In genomic region chr3:73635254-73635653, GRCh38 we compare ENCODE assay signal across 40 cellular contexts. TPM values are rescaled to one million over a fixed set of nuclear protein-coding genes. Genes with fewer than 3 reads are reported as not detected.
"Had no signal": no experiment of that assay in that cellular context is flagged by ENCODE, and none has a peak within 500 bp of the region (broad histone marks: within the 10 kb centered on the region; RNA-seq: fewer than 3 reads in every experiment).

No MANE protein-coding gene starts in this region.

- H3K27me3 ChIP-seq: ascending aorta, cardiac muscle cell had no signal

- H3K27ac ChIP-seq: ascending aorta, cardiac muscle cell, WERI-Rb-1 had no signal

- FAIRE-seq: bronchial epithelial cell, TTC549 had no signal

- H3K4me1 Mint-ChIP-seq: activated CD4-positive, alpha-beta memory T cell treated with anti-CD3 and anti-CD28 coated beads, Interleukin-2, amount 10 ng/mL, durations not matched to agents 7 days and 5 days; activated CD4-positive, alpha-beta T cell treated with anti-CD3 and anti-CD28 coated beads for 36 hours; activated CD4-positive, alpha-beta T cell treated with anti-CD3 and anti-CD28 coated beads, Interleukin-2, amount 10 ng/mL, durations not matched to agents 7 days and 5 days; activated CD8-positive, alpha-beta memory T cell treated with anti-CD3 and anti-CD28 coated beads, Interleukin-2, amount 10 ng/mL, durations not matched to agents 7 days and 5 days; activated naive CD4-positive, alpha-beta T cell treated with anti-CD3 and anti-CD28 coated beads, Interleukin-2, amount 10 ng/mL, durations not matched to agents 7 days and 5 days; activated naive CD4-positive, alpha-beta T cell treated with anti-CD3 and anti-CD28 coated beads, Interleukin-2, amount 50 U/mL, for 24 hours; activated naive CD8-positive, alpha-beta T cell treated with anti-CD3 and anti-CD28 coated beads, Interleukin-2, amount 10 ng/mL, durations not matched to agents 7 days and 5 days; activated naive CD8-positive, alpha-beta T cell treated with anti-CD3 and anti-CD28 coated beads, Interleukin-2, amount 50 U/mL, for 24 hours; central memory CD8-positive, alpha-beta T cell had no signal

- H3K4me3 ChIP-seq: ascending aorta, cardiac muscle cell had no signal

- H3K9me3 ChIP-seq: ascending aorta had no signal

- H3K36me3 Mint-ChIP-seq: activated CD8-positive, alpha-beta memory T cell treated with anti-CD3 and anti-CD28 coated beads, Interleukin-2, amount 10 ng/mL, durations not matched to agents 7 days and 5 days; activated naive CD4-positive, alpha-beta T cell treated with anti-CD3 and anti-CD28 coated beads, Interleukin-2, amount 10 ng/mL, durations not matched to agents 7 days and 5 days; activated naive CD4-positive, alpha-beta T cell treated with anti-CD3 and anti-CD28 coated beads, Interleukin-2, amount 50 U/mL, for 24 hours; activated naive CD8-positive, alpha-beta T cell; activated naive CD8-positive, alpha-beta T cell treated with anti-CD3 and anti-CD28 coated beads, Interleukin-2, amount 10 ng/mL, durations not matched to agents 7 days and 5 days; brain; WTC11 had no signal

- H3K4me1 ChIP-seq: ascending aorta had no signal

- H3K36me3 ChIP-seq: ascending aorta, cardiac muscle cell, WERI-Rb-1 had no signal

- ATAC-seq: activated CD4-positive, alpha-beta T cell treated with anti-CD3 and anti-CD28 coated beads for 36 hours; activated CD4-positive, CD25-positive, alpha-beta regulatory T cell treated with anti-CD3 and anti-CD28 coated beads, Interleukin-2, amount 50 U/mL, for 24 hours; activated CD8-positive, alpha-beta memory T cell treated with anti-CD3 and anti-CD28 coated beads, Interleukin-2, amount 10 ng/mL, durations not matched to agents 7 days and 5 days; activated CD8-positive, alpha-beta T cell treated with anti-CD3 and anti-CD28 coated beads, Interleukin-2, amount 10 ng/mL, durations not matched to agents 7 days and 5 days; activated naive CD8-positive, alpha-beta T cell treated with anti-CD3 and anti-CD28 coated beads, Interleukin-2, amount 50 U/mL, for 24 hours had no signal

- H3K27me3 Mint-ChIP-seq: activated CD4-positive, alpha-beta memory T cell treated with anti-CD3 and anti-CD28 coated beads, Interleukin-2, amount 10 ng/mL, durations not matched to agents 7 days and 5 days; activated CD4-positive, alpha-beta T cell treated with anti-CD3 and anti-CD28 coated beads for 36 hours; activated CD4-positive, alpha-beta T cell treated with anti-CD3 and anti-CD28 coated beads, Interleukin-2, amount 10 ng/mL, durations not matched to agents 7 days and 5 days; activated CD8-positive, alpha-beta memory T cell treated with anti-CD3 and anti-CD28 coated beads, Interleukin-2, amount 10 ng/mL, durations not matched to agents 7 days and 5 days; activated naive CD4-positive, alpha-beta T cell treated with anti-CD3 and anti-CD28 coated beads, Interleukin-2, amount 10 ng/mL, durations not matched to agents 7 days and 5 days; activated naive CD4-positive, alpha-beta T cell treated with anti-CD3 and anti-CD28 coated beads, Interleukin-2, amount 50 U/mL, for 24 hours; activated naive CD8-positive, alpha-beta T cell; activated naive CD8-positive, alpha-beta T cell treated with anti-CD3 and anti-CD28 coated beads, Interleukin-2, amount 10 ng/mL, durations not matched to agents 7 days and 5 days; activated naive CD8-positive, alpha-beta T cell treated with anti-CD3 and anti-CD28 coated beads, Interleukin-2, amount 50 U/mL, for 24 hours; activated T-cell treated with anti-CD3 and anti-CD28 coated beads, Interleukin-2, amount 50 U/mL, for 24 hours; brain; central memory CD8-positive, alpha-beta T cell had no signal

- H3K4me3 Mint-ChIP-seq: activated CD4-positive, alpha-beta memory T cell treated with anti-CD3 and anti-CD28 coated beads, Interleukin-2, amount 10 ng/mL, durations not matched to agents 7 days and 5 days; activated CD4-positive, alpha-beta T cell treated with anti-CD3 and anti-CD28 coated beads for 36 hours; activated CD4-positive, alpha-beta T cell treated with anti-CD3 and anti-CD28 coated beads, Interleukin-2, amount 10 ng/mL, durations not matched to agents 7 days and 5 days; activated CD8-positive, alpha-beta memory T cell treated with anti-CD3 and anti-CD28 coated beads, Interleukin-2, amount 10 ng/mL, durations not matched to agents 7 days and 5 days; activated CD8-positive, alpha-beta T cell treated with anti-CD3 and anti-CD28 coated beads, Interleukin-2, amount 10 ng/mL, durations not matched to agents 7 days and 5 days; activated naive CD4-positive, alpha-beta T cell treated with anti-CD3 and anti-CD28 coated beads, Interleukin-2, amount 10 ng/mL, durations not matched to agents 7 days and 5 days; activated naive CD4-positive, alpha-beta T cell treated with anti-CD3 and anti-CD28 coated beads, Interleukin-2, amount 50 U/mL, for 24 hours; activated naive CD8-positive, alpha-beta T cell; activated naive CD8-positive, alpha-beta T cell treated with anti-CD3 and anti-CD28 coated beads, Interleukin-2, amount 10 ng/mL, durations not matched to agents 7 days and 5 days; activated naive CD8-positive, alpha-beta T cell treated with anti-CD3 and anti-CD28 coated beads, Interleukin-2, amount 50 U/mL, for 24 hours; activated T-cell treated with anti-CD3 and anti-CD28 coated beads, Interleukin-2, amount 50 U/mL, for 24 hours; brain; central memory CD8-positive, alpha-beta T cell; T-helper 1 cell treated with Interleukin-12 subunit alpha and Interleukin-12 subunit beta and Interleukin-4 antibody, amounts not matched to agents 30 μg/mL and 1 μg/mL, for 36 hours; T-helper 2 cell treated with Interferon-gamma antibody and Interleukin-4, amounts not matched to agents 5 μg/mL and 100 μg/mL, for 36 hours; WTC11 had no signal

- H3K27ac Mint-ChIP-seq: activated CD4-positive, alpha-beta memory T cell treated with anti-CD3 and anti-CD28 coated beads, Interleukin-2, amount 10 ng/mL, durations not matched to agents 7 days and 5 days; activated CD4-positive, alpha-beta T cell treated with anti-CD3 and anti-CD28 coated beads for 36 hours; activated CD4-positive, alpha-beta T cell treated with anti-CD3 and anti-CD28 coated beads, Interleukin-2, amount 10 ng/mL, durations not matched to agents 7 days and 5 days; activated CD8-positive, alpha-beta memory T cell treated with anti-CD3 and anti-CD28 coated beads, Interleukin-2, amount 10 ng/mL, durations not matched to agents 7 days and 5 days; activated CD8-positive, alpha-beta T cell treated with anti-CD3 and anti-CD28 coated beads, Interleukin-2, amount 10 ng/mL, durations not matched to agents 7 days and 5 days; activated naive CD4-positive, alpha-beta T cell treated with anti-CD3 and anti-CD28 coated beads, Interleukin-2, amount 10 ng/mL, durations not matched to agents 7 days and 5 days; activated naive CD4-positive, alpha-beta T cell treated with anti-CD3 and anti-CD28 coated beads, Interleukin-2, amount 50 U/mL, for 24 hours; activated naive CD8-positive, alpha-beta T cell; activated naive CD8-positive, alpha-beta T cell treated with anti-CD3 and anti-CD28 coated beads, Interleukin-2, amount 10 ng/mL, durations not matched to agents 7 days and 5 days; activated naive CD8-positive, alpha-beta T cell treated with anti-CD3 and anti-CD28 coated beads, Interleukin-2, amount 50 U/mL, for 24 hours; activated T-cell treated with anti-CD3 and anti-CD28 coated beads, Interleukin-2, amount 50 U/mL, for 24 hours; activated T-helper 2 cell treated with anti-CD3 and anti-CD28 coated beads, Interferon-gamma antibody, Interleukin-2, Interleukin-4, amounts not matched to agents 10 μg/mL and 5 μg/mL and 100 μg/mL, durations not matched to agents 14 hours and 24 hours and 36 hours; T-helper 1 cell treated with Interleukin-12 subunit alpha and Interleukin-12 subunit beta and Interleukin-4 antibody, amounts not matched to agents 30 μg/mL and 1 μg/mL, for 36 hours; T-helper 2 cell treated with Interferon-gamma antibody and Interleukin-4, amounts not matched to agents 5 μg/mL and 100 μg/mL, for 36 hours had no signal

- DNase-seq: activated CD4-positive, alpha-beta memory T cell treated with anti-CD3 and anti-CD28 coated beads, Interleukin-2, amount 10 ng/mL, durations not matched to agents 7 days and 5 days; activated CD4-positive, alpha-beta T cell treated with anti-CD3 and anti-CD28 coated beads for 1 hour; activated CD4-positive, alpha-beta T cell treated with anti-CD3 and anti-CD28 coated beads for 36 hours; activated CD4-positive, alpha-beta T cell treated with anti-CD3 and anti-CD28 coated beads for 48 hours; activated CD4-positive, alpha-beta T cell treated with anti-CD3 and anti-CD28 coated beads, Interleukin-2, amount 10 ng/mL, durations not matched to agents 7 days and 5 days; activated CD4-positive, alpha-beta T cell treated with anti-CD3 and anti-CD28 coated beads, Interleukin-2, amount 50 U/mL, for 48 hours; activated CD4-positive, CD25-positive, alpha-beta regulatory T cell; activated CD8-positive, alpha-beta memory T cell treated with anti-CD3 and anti-CD28 coated beads for 24 hours; activated CD8-positive, alpha-beta memory T cell treated with anti-CD3 and anti-CD28 coated beads, Interleukin-2, amount 10 ng/mL, durations not matched to agents 7 days and 5 days; activated CD8-positive, alpha-beta memory T cell treated with anti-CD3 and anti-CD28 coated beads, Interleukin-2, amount 50 U/mL, for 48 hours; activated CD8-positive, alpha-beta T cell treated with anti-CD3 and anti-CD28 coated beads, Interleukin-2, amount 10 ng/mL, durations not matched to agents 7 days and 5 days; activated effector memory CD4-positive, alpha-beta T cell treated with Interleukin-2 at 50 U/mL for 16 hours; activated gamma-delta T cell; activated naive CD4-positive, alpha-beta T cell treated with anti-CD3 and anti-CD28 coated beads, Interleukin-2, amount 10 ng/mL, durations not matched to agents 7 days and 5 days; activated naive CD4-positive, alpha-beta T cell treated with Interleukin-2 at 50 U/mL for 16 hours; activated naive CD8-positive, alpha-beta T cell treated with anti-CD3 and anti-CD28 coated beads, Interleukin-2, amount 10 ng/mL, durations not matched to agents 7 days and 5 days; activated naive CD8-positive, alpha-beta T cell treated with anti-CD3 and anti-CD28 coated beads, Interleukin-2, amount 50 U/mL, for 24 hours; activated T-cell treated with anti-CD3 and anti-CD28 coated beads, Interleukin-2, amount 50 U/mL, for 24 hours; activated T-cell treated with anti-CD3 and anti-CD28 coated beads, Interleukin-2, amount 50 U/mL, for 48 hours; amygdala; anterior cingulate cortex; caudate nucleus; cerebellar nuclear complex; T-helper 1 cell; T-helper 2 cell; T-helper 9 cell; WERI-Rb-1 had no signal

- H3K9me3 Mint-ChIP-seq: activated CD4-positive, alpha-beta memory T cell treated with anti-CD3 and anti-CD28 coated beads, Interleukin-2, amount 10 ng/mL, durations not matched to agents 7 days and 5 days; activated CD4-positive, alpha-beta T cell treated with anti-CD3 and anti-CD28 coated beads, Interleukin-2, amount 10 ng/mL, durations not matched to agents 7 days and 5 days; activated naive CD4-positive, alpha-beta T cell treated with anti-CD3 and anti-CD28 coated beads, Interleukin-2, amount 10 ng/mL, durations not matched to agents 7 days and 5 days; activated naive CD8-positive, alpha-beta T cell treated with anti-CD3 and anti-CD28 coated beads, Interleukin-2, amount 10 ng/mL, durations not matched to agents 7 days and 5 days; activated naive CD8-positive, alpha-beta T cell treated with anti-CD3 and anti-CD28 coated beads, Interleukin-2, amount 50 U/mL, for 24 hours; activated T-cell treated with anti-CD3 and anti-CD28 coated beads, Interleukin-2, amount 50 U/mL, for 24 hours; activated T-helper 2 cell treated with anti-CD3 and anti-CD28 coated beads, Interferon-gamma antibody, Interleukin-2, Interleukin-4, amounts not matched to agents 10 μg/mL and 5 μg/mL and 100 μg/mL, durations not matched to agents 14 hours and 24 hours and 36 hours; brain; T-helper 1 cell treated with Interleukin-12 subunit alpha and Interleukin-12 subunit beta and Interleukin-4 antibody, amounts not matched to agents 30 μg/mL and 1 μg/mL, for 36 hours; T-helper 2 cell treated with Interferon-gamma antibody and Interleukin-4, amounts not matched to agents 5 μg/mL and 100 μg/mL, for 36 hours; WTC11 had no signal

RNA-seq across cellular contexts. Expression of gene PDZRN3, which starts 10.5 kb away (rescaled TPM):
- total RNA-seq: activated CD4-positive, alpha-beta memory T cell treated with anti-CD3 and anti-CD28 coated beads, Interleukin-2, amount 10 ng/mL, durations not matched to agents 7 days and 5 days; activated CD4-positive, alpha-beta T cell treated with anti-CD3 and anti-CD28 coated beads for 36 hours; activated CD4-positive, alpha-beta T cell treated with anti-CD3 and anti-CD28 coated beads, Interleukin-2, amount 10 ng/mL, durations not matched to agents 7 days and 5 days; activated CD8-positive, alpha-beta memory T cell treated with anti-CD3 and anti-CD28 coated beads, Interleukin-2, amount 10 ng/mL, durations not matched to agents 7 days and 5 days; activated CD8-positive, alpha-beta T cell treated with anti-CD3 and anti-CD28 coated beads, Interleukin-2, amount 10 ng/mL, durations not matched to agents 7 days and 5 days; activated naive CD8-positive, alpha-beta T cell treated with anti-CD3 and anti-CD28 coated beads, Interleukin-2, amount 10 ng/mL, durations not matched to agents 7 days and 5 days; activated T-helper 2 cell treated with anti-CD3 and anti-CD28 coated beads, Interferon-gamma antibody, Interleukin-2, Interleukin-4, amounts not matched to agents 10 μg/mL and 5 μg/mL and 100 μg/mL, durations not matched to agents 14 hours and 24 hours and 36 hours had no signal
